Comparison of ENCODE assay signal across 19 cellular contexts in genomic region chr4:128347175-128347868, GRCh38. TPM values are rescaled to one million over a fixed set of nuclear protein-coding genes. Genes with fewer than 3 reads are reported as not detected.
DNase-seq lines count a peak whose midpoint lies in the region; ATAC-seq, FAIRE-seq and TF ChIP-seq lines count a peak whose summit lies in the region.
"Had no signal": no experiment of that assay in that cellular context is flagged by ENCODE, and none has a peak within 500 bp of the region (broad histone marks: within the 10 kb centered on the region; RNA-seq: fewer than 3 reads in every experiment).

No MANE protein-coding gene starts in this region.

- no peaks in the 10 kb centered on the region for H3K4me1 ChIP-seq in small intestine (ENCODE audit: control insufficient read depth in 2 of 2, insufficient read depth in 1 of 2, low read depth in 1 of 2, low read length in 1 of 2)
- H3K4me1 ChIP-seq: right atrium auricular region had no signal

- H3K4me3 ChIP-seq in brain microvascular endothelial cell (ENCODE audit: low read depth, low read length) = no peak overlapping the region
- H3K4me3 ChIP-seq in small intestine (ENCODE audit: low read depth in 1 of 2, low read length in 2 of 2) = no peak overlapping the region
- H3K4me3 ChIP-seq: right atrium auricular region, thoracic aorta had no signal

- no peaks in the 10 kb centered on the region for H3K9me3 ChIP-seq in small intestine (ENCODE audit: control insufficient read depth, low read depth)
- H3K9me3 ChIP-seq: right atrium auricular region, thoracic aorta had no signal

- DNase-seq in NCI-H226 (peak; percentile 32), brain microvascular endothelial cell (no peak), left lobe of liver (ENCODE audit: low spot score) (no peak), small intestine (peak; percentile 44), SKM-1 treated with dmso at 0.1 percent for 144 hours (lab: John Stamatoyannopoulos, UW; ENCODE audit: unreplicated experiment) (no peak), NCI-H1417 (lab: John Stamatoyannopoulos, UW) (no peak), NCI-H1417 treated with DMSO at 0.1 percent for 48 hours (lab: John Stamatoyannopoulos, UW) (no peak)
- DNase-seq: activated B cell treated with CpG ODN at 0.5 μM for 24 hours; activated gamma-delta T cell treated with Interleukin-2 at 50 U/mL for 16 hours; C1 segment of cervical spinal cord; mammary epithelial cell; MV-4-11; NCI-H2171; NCI-H82; stimulated activated CD4-positive, alpha-beta T cell treated with anti-CD3 and anti-CD28 coated beads, Interleukin-4, amount 100 ng/mL, for 1 hour had no signal

- in situ Hi-C loops in brain microvascular endothelial cell (cut with HindIII; ENCODE audit: low pct_ligation_motif_present, low sequenced_read_pairs) = no loop called here

- no peak for FAIRE-seq in small intestine (lab: Jason Lieb, UNC)
- FAIRE-seq: frontal cortex had no signal

- H3K27ac ChIP-seq in brain microvascular endothelial cell = peak overlapping the region; percentile 71
- H3K27ac ChIP-seq in small intestine (ENCODE audit: low read depth in 1 of 2, low read length in 1 of 2) = no peak overlapping the region
- H3K27ac ChIP-seq: right atrium auricular region, thoracic aorta had no signal

- H3K36me3 ChIP-seq in brain microvascular endothelial cell (replicated peaks) = no peaks in the 10 kb centered on the region
- no peaks in the 10 kb centered on the region for H3K36me3 ChIP-seq in small intestine (ENCODE audit: control insufficient read depth in 2 of 2, insufficient read depth in 2 of 2, low read length in 2 of 2)
- H3K36me3 ChIP-seq: right atrium auricular region, thoracic aorta had no signal

- 30 to 67% (median 45%) methylated on average over 4 of the region's 4 CpGs for WGBS in small intestine, 3 donors

- H3K27me3 ChIP-seq in brain microvascular endothelial cell (replicated peaks) (no peaks in the 10 kb centered on the region), small intestine (ENCODE audit: control insufficient read depth in 2 of 2, insufficient read depth in 2 of 2, low read length in 2 of 2) (no peaks in the 10 kb centered on the region)
- H3K27me3 ChIP-seq: right atrium auricular region had no signal

- ATAC-seq in left lobe of liver = peak; percentile 65
- no peak for ATAC-seq in GM21576 (IDR thresholded peaks at IDR 0.05; ENCODE audit: unreplicated experiment)

- TF ChIP-seq CTCF in brain microvascular endothelial cell (IDR thresholded peaks at IDR 0.05; ENCODE audit: low read depth, low read length, missing control alignments) = no peak

RNA-seq across cellular contexts. Expression of gene PGRMC2, which starts 59.7 kb away (rescaled TPM):
- total RNA-seq in left lobe of liver = 60.9 TPM
- polyA plus RNA-seq in small intestine = 10 to 100 TPM; 47.3 to 54.0 (median 51.4) TPM

Comparison
In these comparisons a context has a peak if more than half of its experiments do, and no peak if none do; other contexts are left out.
1. DNase-seq: peak in NCI-H226 (single experiment) and small intestine (single experiment); none in brain microvascular endothelial cell (single experiment), left lobe of liver (single experiment), SKM-1 treated with dmso at 0.1 percent for 144 hours (single experiment), NCI-H1417 (0 of 3) and NCI-H1417 treated with DMSO at 0.1 percent for 48 hours (single experiment).